ENCODE assay signal across 8 cellular contexts in the genomic region with DNA sequence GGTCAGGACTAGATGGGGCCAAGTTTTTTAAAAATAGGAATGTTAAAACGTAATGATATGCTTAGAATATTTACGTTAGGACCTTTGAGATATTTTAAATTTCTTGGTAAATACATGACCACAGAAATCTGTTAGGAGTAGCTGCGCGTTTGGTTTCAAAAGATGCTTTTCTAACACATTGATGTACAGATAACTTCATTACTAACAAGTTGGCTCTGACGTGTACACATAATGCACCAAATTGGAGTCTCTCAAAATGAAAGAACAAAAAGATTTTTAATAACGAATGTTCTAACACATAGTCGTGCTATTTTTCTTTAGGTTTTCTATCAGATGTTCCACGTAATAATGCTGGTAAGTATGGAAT. TPM values are rescaled to one million over a fixed set of nuclear protein-coding genes. Genes with fewer than 3 reads are reported as not detected.
DNase-seq lines count a peak whose midpoint lies in the region; ATAC-seq, FAIRE-seq and TF ChIP-seq lines count a peak whose summit lies in the region.

No MANE protein-coding gene starts in this region.

- in situ Hi-C loops in K562 (cut with MboI), result loop anchor here (5.0 kb wide), 1 partner anchor 108 kb away; no protein-coding TSS in a partner anchor

- ATAC-seq in heart right ventricle, result no peak
- no peak for ATAC-seq in left cardiac atrium
- ATAC-seq in K562, result no peak; the same call in 2 of the 3 replicates
- no peak for ATAC-seq in GM18868 (IDR thresholded peaks at IDR 0.05; ENCODE audit: unreplicated experiment)
- ATAC-seq in GM21528 (IDR thresholded peaks at IDR 0.05; ENCODE audit: low FRiP score, unreplicated experiment), result no peak
- ATAC-seq in HG03139 (IDR thresholded peaks at IDR 0.05; ENCODE audit: unreplicated experiment), result no peak

- H3K9ac ChIP-seq in K562 (ENCODE audit: insufficient read depth in 1 of 2, low read depth in 2 of 2, low read length in 2 of 2) (peak overlapping the region; percentile 88 to 92), mesendoderm (ENCODE audit: low read length) (peak overlapping the region; percentile 82)

- H3K27me3 ChIP-seq in heart right ventricle (no peaks in the 10 kb centered on the region), K562 (ENCODE audit: control insufficient read depth in 2 of 2, insufficient read depth in 2 of 2, low read length in 2 of 2) (no peaks in the 10 kb centered on the region), mesendoderm (ENCODE audit: insufficient read depth, low read length, poor library complexity) (no peaks in the 10 kb centered on the region), uterus (no peaks in the 10 kb centered on the region)

- no peak overlapping the region for H2BK120ac ChIP-seq in mesendoderm (ENCODE audit: low read depth, low read length)

- H3K4me2 ChIP-seq in K562 (ENCODE audit: insufficient read depth, low read length), result peak overlapping the region; percentile 97
- H3K4me2 ChIP-seq in mesendoderm (ENCODE audit: low read length), result peak overlapping the region; percentile 39

- H3K4me1 ChIP-seq in heart right ventricle (peaks cover 0 to 21% (median 5%) of the 10 kb centered on the region in 9 donors), K562 (replicated peaks in 1 of 2; ENCODE audit: control insufficient read depth in 2 of 2, insufficient read depth in 2 of 2, low read length in 2 of 2) (peaks cover 9 to 14% of the 10 kb centered on the region in 2 experiments), mesendoderm (ENCODE audit: control insufficient read depth, low read depth, low read length) (no peaks in the 10 kb centered on the region), uterus (no peaks in the 10 kb centered on the region)

- no peak for TF ChIP-seq POLR2A in K562 (conservative IDR thresholded peaks at IDR 0.05)
- no peak for TF ChIP-seq POLR2A in uterus (IDR thresholded peaks at IDR 0.05)

- H2AFZ ChIP-seq in K562 (ENCODE audit: low read depth, low read length), result peak overlapping the region; percentile 97

- peaks cover 15% of the 10 kb centered on the region for H3K79me2 ChIP-seq in K562 (ENCODE audit: control insufficient read depth, insufficient read depth, low read length)
- no peaks in the 10 kb centered on the region for H3K79me2 ChIP-seq in mesendoderm (ENCODE audit: control insufficient read depth, insufficient read depth, low read length)

- no peak overlapping the region for H2AK5ac ChIP-seq in mesendoderm (ENCODE audit: low read length)

- peaks cover 0 to 28% (median 0%) of the 10 kb centered on the region in 9 donors for H3K36me3 ChIP-seq in heart right ventricle
- H3K36me3 ChIP-seq in K562 (ENCODE audit: control insufficient read depth, insufficient read depth, low read length), result peaks cover 27% of the 10 kb centered on the region
- peaks cover 2% of the 10 kb centered on the region for H3K36me3 ChIP-seq in mesendoderm (ENCODE audit: control insufficient read depth, insufficient read depth, low read length)
- H3K36me3 ChIP-seq in uterus, result no peaks in the 10 kb centered on the region

- H2BK15ac ChIP-seq in mesendoderm (replicated peaks; ENCODE audit: low read depth), result no peak overlapping the region

- POLR2A ChIA-PET in K562 (lab: Yijun Ruan, JAX), result interaction anchor here (0.7 to 5.3 kb wide), 10 partner anchors 10 to 599 kb away, joined by 3 to 45 read pairs (median 4); partner anchors contain the start of gene KLHL23

- no peak for TF ChIP-seq CTCF in heart right ventricle (IDR thresholded peaks at IDR 0.05)
- TF ChIP-seq CTCF in K562 (IDR thresholded peaks at IDR 0.05 in 2 of 3, conservative IDR thresholded peaks at IDR 0.05 in 1 of 3; ENCODE audit: insufficient read depth in 2 of 3, low read depth in 1 of 3, low read length in 3 of 3), result no peak
- TF ChIP-seq CTCF in uterus (IDR thresholded peaks at IDR 0.05), result no peak

- no peaks in the 10 kb centered on the region for H3K9me1 ChIP-seq in K562 (ENCODE audit: control insufficient read depth, insufficient read depth, low read length)

- TF ChIP-seq EP300 in K562 (IDR thresholded peaks at IDR 0.05; ENCODE audit: low read length), result no peak

- no peak overlapping the region for H3K18ac ChIP-seq in mesendoderm (ENCODE audit: low read length)

- H3K4ac ChIP-seq in mesendoderm (ENCODE audit: low read depth, low read length), result no peak overlapping the region

- H3K56ac ChIP-seq in mesendoderm (ENCODE audit: low read length), result peak overlapping the region; percentile 93

- no peak for DNase-seq in heart right ventricle
- DNase-seq in left cardiac atrium, result no peak
- DNase-seq in K562 (ENCODE audit: extremely low read depth in 1 of 4, low spot score in 3 of 4), result no peak
- DNase-seq in mesendoderm, result no peak
- no peak for DNase-seq in uterus

- H4K5ac ChIP-seq in mesendoderm (ENCODE audit: low read length), result no peak overlapping the region

- no peak overlapping the region for H4K8ac ChIP-seq in mesendoderm (ENCODE audit: low read depth, low read length)

- no peak overlapping the region for H3K23ac ChIP-seq in mesendoderm (ENCODE audit: low read length)

- TF ChIP-seq RAD21 in K562 (CRISPR knock-in tag; conservative IDR thresholded peaks at IDR 0.05 in 1 of 2, IDR thresholded peaks at IDR 0.05 in 1 of 2), result no peak

- BruUV-seq in K562 (replicated peaks; lab: Mats Ljungman, UMichigan), result no TSS peak

- peak; percentile 23 for FAIRE-seq in K562 (lab: Jason Lieb, UNC)

- H3K9me3 ChIP-seq in heart right ventricle (peaks cover 0 to 16% (median 2%) of the 10 kb centered on the region in 11 donors), K562 (replicated peaks; ENCODE audit: control insufficient read depth, insufficient read depth, low read depth, low read length) (peaks cover 2% of the 10 kb centered on the region; the same call in 1 of the 2 replicates), uterus (no peaks in the 10 kb centered on the region)

- H3K27ac ChIP-seq in heart right ventricle (peak overlapping the region in 9 of 10 donors; percentile 71 to 89 (median 83)), K562 (ENCODE audit: extremely low read depth, low read depth, low read length) (peak overlapping the region; percentile 88), mesendoderm (ENCODE audit: low read depth, low read length) (no peak overlapping the region), uterus (peak overlapping the region; percentile 79 to 90)

- H3K4me3 ChIP-seq in heart right ventricle (peak overlapping the region; percentile 69 to 95 (median 80)), K562 (peak overlapping the region; percentile 76), mesendoderm (ENCODE audit: low read length) (peak overlapping the region; percentile 81), uterus (peak overlapping the region; percentile 98)

- intact Hi-C loops in heart right ventricle (cut with DNase I), result loop anchor here in 3 of 10 donors (5.0 to 10.0 kb wide), 2 partner anchors 37 to 110 kb away; partner anchors contain the start of genes KLHL23 (in 2 of the 3) and PPIG (in 1 of the 3)
- intact Hi-C loops in left cardiac atrium (cut with DNase I), result loop anchor here in 1 of 2 donors (2.0 kb wide), 1 partner anchor 40 kb away; no protein-coding TSS in a partner anchor
- intact Hi-C loops in K562 (cut with micrococcal nuclease), result loop anchor here (1.0 to 5.0 kb wide), 2 partner anchors 30 to 58 kb away; no protein-coding TSS in a partner anchor
- intact Hi-C loops in uterus (cut with DNase I; ENCODE audit: low total_unique reads), result loop anchor here (10.0 kb wide), 1 partner anchor 1230 kb away; the partner anchor contains the start of gene GORASP2

- H4K20me1 ChIP-seq in K562 (replicated peaks; ENCODE audit: control insufficient read depth, insufficient read depth, low read length), result no peaks in the 10 kb centered on the region

- no peaks in the 10 kb centered on the region for H3K79me1 ChIP-seq in mesendoderm (ENCODE audit: low read length)

- 36 to 37% methylated on average over 8 of the region's 8 CpGs for WGBS in heart right ventricle, 2 donors
- WGBS in K562 (ENCODE audit: insufficient coverage, low coverage, missing lambda C conversion rate), result 4% methylated on average over 8 of the region's 8 CpGs
- WGBS in mesendoderm (ENCODE audit: extremely low coverage, insufficient coverage, low lambda C conversion rate), result no CpG with 5 or more reads among the region's 8 CpGs

- CTCF ChIA-PET in K562 (lab: Yijun Ruan, JAX; ENCODE audit: low intra/inter-chr PET ratio), result no interaction called here

- H2BK5ac ChIP-seq in mesendoderm (ENCODE audit: low read length), result no peak overlapping the region

RNA-seq across cellular contexts. Expression of gene PHOSPHO2, which starts 0.6 kb away (rescaled TPM):
- 1 to 10 TPM; 1.4 to 4.1 (median 2.2) TPM for total RNA-seq in heart right ventricle
- 1 to 10 TPM; 1.1 to 1.4 TPM for polyA plus RNA-seq in heart right ventricle
- 1 to 10 TPM; 3.4 to 3.9 TPM for total RNA-seq in left cardiac atrium
- total RNA-seq in K562 (2011; cell fraction: chromatin; rRNA removed; ENCODE audit: low replicate concordance), result 7.5 and 29.2 TPM in 2 replicates
- 6.0 and 7.8 TPM in 2 replicates for total RNA-seq in K562 (2011; cell fraction: nucleolus; rRNA removed)
- 18.7 and 26.0 TPM in 2 replicates for total RNA-seq in K562 (2011; cell fraction: nucleoplasm; rRNA removed)
- 10.0 and 13.4 TPM in 2 replicates for total RNA-seq in K562 (2014; rRNA removed)
- 12.3 and 12.6 TPM in 2 replicates for total RNA-seq in K562 (2014; rRNA removed; fragmentation: Illumina TruSeq; extraction: Trizol)
- total RNA-seq in K562 (2015; rRNA removed; fragmentation: Illumina TruSeq; extraction: Trizol), result 9.4 and 9.9 TPM in 2 replicates
- 10.2 and 11.7 TPM in 2 replicates for total RNA-seq in K562 (2021)
- 8.4 and 12.5 TPM in 2 replicates for polyA plus RNA-seq in K562 (2011; rRNA removed)
- polyA plus RNA-seq in K562 (2011; cell fraction: cytosol; rRNA removed), result 1.9 and 3.1 TPM in 2 replicates
- 7.1 and 8.1 TPM in 2 replicates for polyA plus RNA-seq in K562 (2011; cell fraction: nucleus; rRNA removed)
- 9.5 and 11.5 TPM in 2 replicates for polyA plus RNA-seq in K562 (2012)
- polyA plus RNA-seq in K562 (2014; fragmentation: Illumina TruSeq; extraction: Trizol), result 9.1 and 9.4 TPM in 2 replicates
- polyA plus RNA-seq in K562 (2014; fragmentation: Nextera tagmentation; extraction: Ambion mirVana), result 1 to 10 TPM; 7.8 to 8.9 TPM
- polyA plus RNA-seq in K562 (2014; rRNA removed), result 14.0 and 19.1 TPM in 2 replicates
- 6.5 and 9.8 TPM in 2 replicates for polyA minus RNA-seq in K562 (2011; rRNA and poly(A)+ RNA removed)
- polyA minus RNA-seq in K562 (2011; cell fraction: cytosol; rRNA and poly(A)+ RNA removed), result 2.8 and 9.3 TPM in 2 replicates
- polyA minus RNA-seq in K562 (2011; cell fraction: nucleus; rRNA and poly(A)+ RNA removed), result 13.3 and 20.1 TPM in 2 replicates
- 5.5 TPM for polyA plus RNA-seq in mesendoderm (2013, experiment 1 of 2)
- polyA plus RNA-seq in mesendoderm (2013, experiment 2 of 2), result 4.9 TPM
- 10 to 100 TPM in 1 of 4 donors, 1 to 10 TPM in 3; 6.1 to 10.5 (median 7.5) TPM for total RNA-seq in uterus

RNA-seq across cellular contexts. Expression of gene CFAP210, which starts 0.7 kb away (rescaled TPM):
- total RNA-seq in heart right ventricle, result not detected
- polyA plus RNA-seq in heart right ventricle, result under 1 TPM; 0.14 to 0.29 TPM
- total RNA-seq in left cardiac atrium, result under 1 TPM in 1 of 2 donors, not detected in 1; 0.16 TPM
- total RNA-seq in K562 (2011; cell fraction: chromatin; rRNA removed; ENCODE audit: low replicate concordance), result 1.6 TPM in 1 of 2 replicates, not detected in the other
- 0.26 TPM in 1 of 2 replicates, not detected in the other for total RNA-seq in K562 (2011; cell fraction: nucleolus; rRNA removed)
- 0.38 TPM in 1 of 2 replicates, not detected in the other for total RNA-seq in K562 (2011; cell fraction: nucleoplasm; rRNA removed)
- total RNA-seq in K562 (2014; rRNA removed), result 1.1 and 1.2 TPM in 2 replicates
- total RNA-seq in K562 (2014; rRNA removed; fragmentation: Illumina TruSeq; extraction: Trizol), result 1.9 and 2.6 TPM in 2 replicates
- total RNA-seq in K562 (2015; rRNA removed; fragmentation: Illumina TruSeq; extraction: Trizol), result 3.6 and 3.8 TPM in 2 replicates
- total RNA-seq in K562 (2021), result 0.63 and 1.00 TPM in 2 replicates
- polyA plus RNA-seq in K562 (2011; rRNA removed), result 0.49 and 0.75 TPM in 2 replicates
- polyA plus RNA-seq in K562 (2011; cell fraction: cytosol; rRNA removed), result 0.03 and 0.07 TPM in 2 replicates
- 0.18 and 0.25 TPM in 2 replicates for polyA plus RNA-seq in K562 (2011; cell fraction: nucleus; rRNA removed)
- 2.9 and 3.1 TPM in 2 replicates for polyA plus RNA-seq in K562 (2012)
- 2.4 and 2.5 TPM in 2 replicates for polyA plus RNA-seq in K562 (2014; fragmentation: Illumina TruSeq; extraction: Trizol)
- 1 to 10 TPM; 1.2 to 1.3 TPM for polyA plus RNA-seq in K562 (2014; fragmentation: Nextera tagmentation; extraction: Ambion mirVana)
- polyA plus RNA-seq in K562 (2014; rRNA removed), result 1.7 and 1.8 TPM in 2 replicates
- polyA minus RNA-seq in K562 (2011; rRNA and poly(A)+ RNA removed), result 0.21 and 0.33 TPM in 2 replicates
- polyA minus RNA-seq in K562 (2011; cell fraction: cytosol; rRNA and poly(A)+ RNA removed), result 0.38 TPM in 1 of 2 replicates, not detected in the other
- polyA minus RNA-seq in K562 (2011; cell fraction: nucleus; rRNA and poly(A)+ RNA removed), result 0.22 and 0.54 TPM in 2 replicates
- 1.6 TPM for polyA plus RNA-seq in mesendoderm (2013, experiment 1 of 2)
- 1.5 TPM for polyA plus RNA-seq in mesendoderm (2013, experiment 2 of 2)
- 1 to 10 TPM in 1 of 4 donors, under 1 TPM in 1, not detected in 2; 0.64 to 3.3 TPM for total RNA-seq in uterus

RNA-seq across cellular contexts. Expression of gene KLHL23, which starts 38.8 kb away (rescaled TPM):
- 10 to 100 TPM in 4 of 10 donors, 1 to 10 TPM in 6; 6.8 to 18.6 (median 9.8) TPM for total RNA-seq in heart right ventricle
- polyA plus RNA-seq in heart right ventricle, result 10 to 100 TPM in 1 of 2 donors, 1 to 10 TPM in 1; 7.5 to 14.0 TPM
- total RNA-seq in left cardiac atrium, result 10 to 100 TPM; 19.5 to 22.5 TPM
- total RNA-seq in K562 (2011; cell fraction: chromatin; rRNA removed; ENCODE audit: low replicate concordance), result 48.2 and 81.1 TPM in 2 replicates
- total RNA-seq in K562 (2011; cell fraction: nucleolus; rRNA removed), result 23.2 and 29.9 TPM in 2 replicates
- 45.4 and 74.0 TPM in 2 replicates for total RNA-seq in K562 (2011; cell fraction: nucleoplasm; rRNA removed)
- 20.0 and 31.5 TPM in 2 replicates for total RNA-seq in K562 (2014; rRNA removed)
- 41.5 and 46.8 TPM in 2 replicates for total RNA-seq in K562 (2014; rRNA removed; fragmentation: Illumina TruSeq; extraction: Trizol)
- 34.4 and 39.1 TPM in 2 replicates for total RNA-seq in K562 (2015; rRNA removed; fragmentation: Illumina TruSeq; extraction: Trizol)
- 22.9 and 25.7 TPM in 2 replicates for total RNA-seq in K562 (2021)
- 53.7 and 58.0 TPM in 2 replicates for polyA plus RNA-seq in K562 (2011; rRNA removed)
- polyA plus RNA-seq in K562 (2011; cell fraction: cytosol; rRNA removed), result 10.1 and 20.2 TPM in 2 replicates
- 20.6 and 22.8 TPM in 2 replicates for polyA plus RNA-seq in K562 (2011; cell fraction: nucleus; rRNA removed)
- polyA plus RNA-seq in K562 (2012), result 15.8 and 18.5 TPM in 2 replicates
- 27.4 and 29.6 TPM in 2 replicates for polyA plus RNA-seq in K562 (2014; fragmentation: Illumina TruSeq; extraction: Trizol)
- polyA plus RNA-seq in K562 (2014; fragmentation: Nextera tagmentation; extraction: Ambion mirVana), result 1 to 10 TPM; 6.6 to 7.9 TPM
- polyA plus RNA-seq in K562 (2014; rRNA removed), result 21.6 and 22.4 TPM in 2 replicates
- 153 and 171 TPM in 2 replicates for polyA minus RNA-seq in K562 (2011; rRNA and poly(A)+ RNA removed)
- polyA minus RNA-seq in K562 (2011; cell fraction: cytosol; rRNA and poly(A)+ RNA removed), result 39.2 and 49.7 TPM in 2 replicates
- polyA minus RNA-seq in K562 (2011; cell fraction: nucleus; rRNA and poly(A)+ RNA removed), result 14.4 and 26.8 TPM in 2 replicates
- 30.5 TPM for polyA plus RNA-seq in mesendoderm (2013, experiment 1 of 2)
- polyA plus RNA-seq in mesendoderm (2013, experiment 2 of 2), result 30.2 TPM
- total RNA-seq in uterus, result 10 to 100 TPM; 15.3 to 55.1 (median 47.3) TPM
